8 cellular contexts compared by ENCODE assay signal in the genomic region with DNA sequence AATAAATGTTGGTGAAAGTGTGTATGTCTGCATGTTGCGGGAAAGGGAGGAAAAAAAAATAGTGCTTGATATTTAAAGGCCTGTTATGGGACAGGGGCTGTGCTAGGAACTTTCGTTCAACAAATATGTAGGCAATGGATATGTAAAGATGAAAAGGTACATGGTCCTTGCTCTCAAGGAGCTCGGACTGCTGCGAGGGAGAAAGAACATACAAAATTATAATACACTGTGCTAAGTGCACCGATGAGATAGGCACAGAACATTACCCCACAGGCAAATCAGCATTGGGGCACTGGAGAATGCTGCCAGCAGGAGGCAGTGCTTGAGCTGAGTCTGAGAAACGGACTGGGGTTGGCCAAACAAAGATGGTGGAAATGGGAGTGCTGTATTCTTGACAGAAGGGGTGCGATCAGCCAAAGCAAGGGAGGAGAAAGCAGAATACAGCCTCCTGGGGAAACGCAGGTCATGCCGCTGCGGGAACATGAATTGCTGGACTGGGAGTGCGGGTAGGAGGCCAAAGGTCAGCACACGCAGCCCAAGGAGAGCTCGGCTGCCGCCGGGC. TPM values are rescaled to one million over a fixed set of nuclear protein-coding genes. Genes with fewer than 3 reads are reported as not detected.
A peak's percentile ranks its signal among the peaks of the same experiment; 100 is the strongest.
DNase-seq lines count a peak whose midpoint lies in the region; ATAC-seq, FAIRE-seq and TF ChIP-seq lines count a peak whose summit lies in the region.

No MANE protein-coding gene starts in this region.

- 4% methylated on average over 15 of the region's 15 CpGs for WGBS in A549 (ENCODE audit: missing lambda C conversion rate)

- TF ChIP-seq CTCF in A549 (IDR thresholded peaks at IDR 0.05) = peak; percentile 85

- no peak for TF ChIP-seq POLR2A in A549 (IDR thresholded peaks at IDR 0.05; ENCODE audit: low read length)

- POLR2A ChIA-PET in A549 (lab: Yijun Ruan, JAX) = interaction anchor here (0.6 to 2.6 kb wide), 7 partner anchors 9 to 470 kb away, joined by 3 to 16 read pairs (median 9); a partner anchor contains a TSS

- CTCF ChIA-PET in A549 (lab: Yijun Ruan, JAX) = interaction anchor here (0.6 to 5.4 kb wide), 43 partner anchors 7 to 476 kb away, joined by 3 to 60 read pairs (median 5); a partner anchor contains a TSS

- FAIRE-seq in A549 (lab: Jason Lieb, UNC) = peak; percentile 77

- H3K27ac ChIP-seq in A549 (peak overlapping the region; percentile 78 to 92), cingulate gyrus (ENCODE audit: low read depth, low read length) (peak overlapping the region; percentile 85)

- ATAC-seq in A549 (peak; percentile 87 to 88), GM18511 (IDR thresholded peaks at IDR 0.05; ENCODE audit: unreplicated experiment) (peak; percentile 79), HG03060 (IDR thresholded peaks at IDR 0.05; ENCODE audit: low read depth, unreplicated experiment) (peak; percentile 44)

- TF ChIP-seq RAD21 in A549 (conservative IDR thresholded peaks at IDR 0.05 in 1 of 2, IDR thresholded peaks at IDR 0.05 in 1 of 2) = peak; percentile 55 to 72

- peaks cover 26% of the 10 kb centered on the region for H3K4me1 ChIP-seq in A549

- no peak for TF ChIP-seq EP300 in A549 (IDR thresholded peaks at IDR 0.05)

- H3K4me2 ChIP-seq in A549 = peak overlapping the region; percentile 86

- peak overlapping the region; percentile 72 for H3K4me3 ChIP-seq in A549

- DNase-seq in A549 (ENCODE audit: low read depth in 1 of 2, low spot score in 1 of 2) = peak; percentile 88 to 94
- peak; percentile 78 for DNase-seq in NCI-H2171 treated with DMSO at 0.1 percent for 48 hours (lab: John Stamatoyannopoulos, UW)
- peak; percentile 76 for DNase-seq in activated CD4-positive, CD25-positive, alpha-beta regulatory T cell treated with anti-CD3 and anti-CD28 coated beads, Interleukin-2, amount 50 U/mL, for 72 hours
- peak; percentile 80 for DNase-seq in kidney tubule cell (ENCODE audit: low spot score)
- DNase-seq in stimulated activated CD4-positive, alpha-beta T cell treated with anti-CD3 and anti-CD28 coated beads, Interleukin-1b, Interleukin-23, amount 100 ng/mL, for 24 hours (ENCODE audit: low read depth in 4 of 4, low spot score in 1 of 4) = peak; percentile 45 to 72 (median 62)

- no peaks in the 10 kb centered on the region for H3K9me3 ChIP-seq in A549

TF ChIP-seq in A549, 52 proteins besides CTCF, POLR2A, EP300 and RAD21:
- TF ChIP-seq KDM5A (IDR thresholded peaks at IDR 0.05) (peak; percentile 70; the same call in 1 of the 2 replicates), MYC (IDR thresholded peaks at IDR 0.05; ENCODE audit: borderline replicate concordance, low read length) (no peak), CEBPB (IDR thresholded peaks at IDR 0.05) (no peak), EHMT2 (IDR thresholded peaks at IDR 0.05; ENCODE audit: low read depth) (peak; percentile 80; the same call in 1 of the 2 replicates), HOXB13 (CRISPR knock-in tag; IDR thresholded peaks at IDR 0.05; ENCODE audit: low read depth) (no peak), ZC3H11A (IDR thresholded peaks at IDR 0.05) (no peak), SMC3 (IDR thresholded peaks at IDR 0.05) (peak; percentile 63), NFE2L2 (conservative IDR thresholded peaks at IDR 0.05; ENCODE audit: low read length) (0 out of 2 replicates have a peak, but pooled peaks have one; percentile 2), TP53 (CRISPR knock-in tag; IDR thresholded peaks at IDR 0.05) (0 out of 2 replicates have a peak, but pooled peaks have one; percentile 17), HOXB5 (CRISPR knock-in tag; IDR thresholded peaks at IDR 0.05) (0 out of 2 replicates have a peak, but pooled peaks have one; percentile 24)

RNA-seq across cellular contexts. Expression of a gene that starts 0.6 kb away (rescaled TPM):
- polyA plus RNA-seq in A549 (2011; rRNA removed) (48.0 and 54.1 TPM in 2 replicates), A549 (2017; fragmentation: RNase III; extraction: RNeasy Plus Mini Kit Qiagen cat#74134 plus additional on column Dnase treatment) (45.1 to 55.0 TPM (median 47.0 TPM) in 3 replicates)
- 45.1 and 46.3 TPM in 2 replicates for polyA plus RNA-seq in A549 (2012; cell fraction: cytosol; rRNA removed)
- 10.8 and 13.8 TPM in 2 replicates for polyA plus RNA-seq in A549 (2012; cell fraction: nucleus; rRNA removed)
- 15.9 and 19.0 TPM in 2 replicates for polyA minus RNA-seq in A549 (2011; rRNA and poly(A)+ RNA removed)

RNA-seq across cellular contexts. Expression of a gene that starts 24.8 kb away (rescaled TPM):
- polyA plus RNA-seq in A549 (2011; rRNA removed) (50.3 and 68.1 TPM in 2 replicates), A549 (2017; fragmentation: RNase III; extraction: RNeasy Plus Mini Kit Qiagen cat#74134 plus additional on column Dnase treatment) (38.9 to 40.8 TPM (median 39.7 TPM) in 3 replicates)
- polyA plus RNA-seq in A549 (2012; cell fraction: cytosol; rRNA removed) = 17.9 and 19.9 TPM in 2 replicates
- 6.5 and 10.0 TPM in 2 replicates for polyA plus RNA-seq in A549 (2012; cell fraction: nucleus; rRNA removed)
- 15.3 and 24.5 TPM in 2 replicates for polyA minus RNA-seq in A549 (2011; rRNA and poly(A)+ RNA removed)

RNA-seq across cellular contexts. Expression of a gene that starts 56.3 kb away (rescaled TPM):
- polyA plus RNA-seq in A549 (2011; rRNA removed) = 88.8 and 95.8 TPM in 2 replicates
- 28.1 and 37.7 TPM in 2 replicates for polyA plus RNA-seq in A549 (2012; cell fraction: cytosol; rRNA removed)
- 20.3 TPM in 2 replicates for polyA plus RNA-seq in A549 (2012; cell fraction: nucleus; rRNA removed)
- polyA plus RNA-seq in A549 (2017; fragmentation: RNase III; extraction: RNeasy Plus Mini Kit Qiagen cat#74134 plus additional on column Dnase treatment) = 52.2 to 53.1 TPM (median 52.7 TPM) in 3 replicates
- 33.3 and 37.4 TPM in 2 replicates for polyA minus RNA-seq in A549 (2011; rRNA and poly(A)+ RNA removed)

RNA-seq across cellular contexts. Expression of a gene that starts 58.3 kb away (rescaled TPM):
- 13.3 and 15.4 TPM in 2 replicates for polyA plus RNA-seq in A549 (2011; rRNA removed)
- 10.4 and 10.5 TPM in 2 replicates for polyA plus RNA-seq in A549 (2012; cell fraction: cytosol; rRNA removed)
- 6.7 and 7.3 TPM in 2 replicates for polyA plus RNA-seq in A549 (2012; cell fraction: nucleus; rRNA removed)
- polyA plus RNA-seq in A549 (2017; fragmentation: RNase III; extraction: RNeasy Plus Mini Kit Qiagen cat#74134 plus additional on column Dnase treatment) = 9.4 to 11.0 TPM (median 10.2 TPM) in 3 replicates
- polyA minus RNA-seq in A549 (2011; rRNA and poly(A)+ RNA removed) = 31.2 and 34.6 TPM in 2 replicates

Comparison
In these comparisons a context has a peak if more than half of its experiments do, and no peak if none do; other contexts are left out.
1. Peak in every context shown above with its lines: DNase-seq, ATAC-seq, H3K4me3 ChIP-seq and H3K27ac ChIP-seq.